ENCODE assay signal across 1 cellular context in the genomic region with DNA sequence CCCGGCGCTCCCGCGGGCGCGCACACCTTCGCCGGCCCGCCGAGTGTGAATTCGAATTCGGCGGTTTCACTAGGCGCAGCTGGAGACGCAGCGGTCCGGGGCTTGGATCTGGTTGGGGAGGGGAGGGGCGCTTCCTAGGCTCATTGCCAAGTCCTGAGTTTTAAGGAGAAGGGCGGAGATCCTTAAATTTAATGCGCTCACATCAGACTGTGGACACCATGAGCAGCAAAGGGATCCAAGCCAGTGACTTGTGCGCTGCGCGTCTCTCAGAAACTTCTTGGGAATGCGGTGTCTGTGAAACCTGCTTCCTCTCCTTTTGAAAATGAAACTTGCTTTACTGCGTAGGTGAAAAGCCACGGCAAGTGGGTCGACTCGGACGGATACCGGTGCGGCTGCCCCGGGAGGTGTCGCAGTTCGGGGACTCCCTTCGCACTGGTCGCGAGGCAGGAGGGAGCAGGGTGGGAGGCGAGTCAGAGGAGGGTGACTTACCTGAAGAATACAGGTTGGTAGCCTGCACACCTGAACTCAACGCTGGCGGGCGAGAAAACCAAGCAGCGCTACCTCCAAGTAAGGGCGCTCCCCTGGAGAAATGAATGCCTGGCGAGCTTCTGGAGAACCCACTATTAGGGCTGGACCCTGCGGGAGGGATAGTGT.
A peak's percentile ranks its signal among the peaks of the same experiment; 100 is the strongest.
TF ChIP-seq lines count a peak whose summit lies in the region.

No MANE protein-coding gene starts in this region.

TF ChIP-seq in GM12878, 131 proteins besides CTCF, POLR2A, EP300 and RAD21 (continued from another document):
- TF ChIP-seq, protein P1, sequence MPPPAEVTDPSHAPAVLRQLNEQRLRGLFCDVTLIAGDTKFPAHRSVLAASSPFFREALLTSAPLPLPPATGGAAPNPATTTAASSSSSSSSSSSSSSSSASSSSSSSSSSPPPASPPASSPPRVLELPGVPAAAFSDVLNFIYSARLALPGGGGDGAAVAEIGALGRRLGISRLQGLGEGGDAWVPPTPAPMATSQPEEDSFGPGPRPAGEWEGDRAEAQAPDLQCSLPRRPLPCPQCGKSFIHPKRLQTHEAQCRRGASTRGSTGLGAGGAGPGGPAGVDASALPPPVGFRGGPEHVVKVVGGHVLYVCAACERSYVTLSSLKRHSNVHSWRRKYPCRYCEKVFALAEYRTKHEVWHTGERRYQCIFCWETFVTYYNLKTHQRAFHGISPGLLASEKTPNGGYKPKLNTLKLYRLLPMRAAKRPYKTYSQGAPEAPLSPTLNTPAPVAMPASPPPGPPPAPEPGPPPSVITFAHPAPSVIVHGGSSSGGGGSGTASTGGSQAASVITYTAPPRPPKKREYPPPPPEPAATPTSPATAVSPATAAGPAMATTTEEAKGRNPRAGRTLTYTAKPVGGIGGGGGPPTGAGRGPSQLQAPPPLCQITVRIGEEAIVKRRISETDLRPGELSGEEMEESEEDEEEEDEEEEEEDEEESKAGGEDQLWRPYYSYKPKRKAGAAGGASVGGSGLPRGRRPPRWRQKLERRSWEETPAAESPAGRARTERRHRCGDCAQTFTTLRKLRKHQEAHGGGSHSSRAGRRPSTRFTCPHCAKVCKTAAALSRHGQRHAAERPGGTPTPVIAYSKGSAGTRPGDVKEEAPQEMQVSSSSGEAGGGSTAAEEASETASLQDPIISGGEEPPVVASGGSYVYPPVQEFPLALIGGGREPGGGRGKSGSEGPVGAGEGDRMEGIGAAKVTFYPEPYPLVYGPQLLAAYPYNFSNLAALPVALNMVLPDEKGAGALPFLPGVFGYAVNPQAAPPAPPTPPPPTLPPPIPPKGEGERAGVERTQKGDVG (CRISPR knock-in tag; IDR thresholded peaks at IDR 0.05): no peak
- TF ChIP-seq, protein P2, sequence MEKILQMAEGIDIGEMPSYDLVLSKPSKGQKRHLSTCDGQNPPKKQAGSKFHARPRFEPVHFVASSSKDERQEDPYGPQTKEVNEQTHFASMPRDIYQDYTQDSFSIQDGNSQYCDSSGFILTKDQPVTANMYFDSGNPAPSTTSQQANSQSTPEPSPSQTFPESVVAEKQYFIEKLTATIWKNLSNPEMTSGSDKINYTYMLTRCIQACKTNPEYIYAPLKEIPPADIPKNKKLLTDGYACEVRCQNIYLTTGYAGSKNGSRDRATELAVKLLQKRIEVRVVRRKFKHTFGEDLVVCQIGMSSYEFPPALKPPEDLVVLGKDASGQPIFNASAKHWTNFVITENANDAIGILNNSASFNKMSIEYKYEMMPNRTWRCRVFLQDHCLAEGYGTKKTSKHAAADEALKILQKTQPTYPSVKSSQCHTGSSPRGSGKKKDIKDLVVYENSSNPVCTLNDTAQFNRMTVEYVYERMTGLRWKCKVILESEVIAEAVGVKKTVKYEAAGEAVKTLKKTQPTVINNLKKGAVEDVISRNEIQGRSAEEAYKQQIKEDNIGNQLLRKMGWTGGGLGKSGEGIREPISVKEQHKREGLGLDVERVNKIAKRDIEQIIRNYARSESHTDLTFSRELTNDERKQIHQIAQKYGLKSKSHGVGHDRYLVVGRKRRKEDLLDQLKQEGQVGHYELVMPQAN (conservative IDR thresholded peaks at IDR 0.05): no peak
- TF ChIP-seq TARDBP (IDR thresholded peaks at IDR 0.05; ENCODE audit: borderline replicate concordance) (no peak), BCL11A (IDR thresholded peaks at IDR 0.05; ENCODE audit: low read depth, low read length) (no peak), MYC (IDR thresholded peaks at IDR 0.05; ENCODE audit: insufficient read depth, insufficient read length, insufficient replicate concordance, low read length, severe bottlenecking) (no peak), BHLHE40 (IDR thresholded peaks at IDR 0.05; ENCODE audit: borderline replicate concordance in 1 of 2, low read depth in 2 of 2, low read length in 1 of 2) (no peak), SMAD1 (IDR thresholded peaks at IDR 0.05; ENCODE audit: low read depth, partially characterized antibody) (no peak), SIN3A (IDR thresholded peaks at IDR 0.05; ENCODE audit: low read depth, low read length) (no peak), ZSCAN29 (IDR thresholded peaks at IDR 0.05) (0 out of 2 replicates have a peak, but pooled peaks have one; percentile 13), RUNX3 (IDR thresholded peaks at IDR 0.05; ENCODE audit: low read length) (0 out of 2 replicates have a peak, but pooled peaks have one; percentile 6), SMARCA5 (IDR thresholded peaks at IDR 0.05) (no peak), HDAC2 (IDR thresholded peaks at IDR 0.05) (no peak), TCF7 (IDR thresholded peaks at IDR 0.05; ENCODE audit: borderline replicate concordance) (no peak), CHD1 (IDR thresholded peaks at IDR 0.05; ENCODE audit: low read depth, low read length) (no peak), RELA (IDR thresholded peaks at IDR 0.05; ENCODE audit: borderline replicate concordance, partially characterized antibody) (no peak), SMC3 (IDR thresholded peaks at IDR 0.05; ENCODE audit: borderline replicate concordance, low read length) (no peak), SUZ12 (IDR thresholded peaks at IDR 0.05; ENCODE audit: unreplicated experiment) (peak; percentile 60), NR2C2 (IDR thresholded peaks at IDR 0.05; ENCODE audit: borderline replicate concordance, control insufficient read depth, insufficient read length, low read depth) (no peak), CHD4 (IDR thresholded peaks at IDR 0.05) (no peak), IKZF2 (IDR thresholded peaks at IDR 0.05) (0 out of 4 replicates have a peak, but pooled peaks of 1 of the 2 experiments have one; percentile 28), CBX3 (IDR thresholded peaks at IDR 0.05; ENCODE audit: borderline replicate concordance, low read depth) (no peak), JUND (IDR thresholded peaks at IDR 0.05; ENCODE audit: low read depth, low read length) (no peak), NFXL1 (IDR thresholded peaks at IDR 0.05; ENCODE audit: borderline replicate concordance) (no peak)
- TF ChIP-seq, protein P3, sequence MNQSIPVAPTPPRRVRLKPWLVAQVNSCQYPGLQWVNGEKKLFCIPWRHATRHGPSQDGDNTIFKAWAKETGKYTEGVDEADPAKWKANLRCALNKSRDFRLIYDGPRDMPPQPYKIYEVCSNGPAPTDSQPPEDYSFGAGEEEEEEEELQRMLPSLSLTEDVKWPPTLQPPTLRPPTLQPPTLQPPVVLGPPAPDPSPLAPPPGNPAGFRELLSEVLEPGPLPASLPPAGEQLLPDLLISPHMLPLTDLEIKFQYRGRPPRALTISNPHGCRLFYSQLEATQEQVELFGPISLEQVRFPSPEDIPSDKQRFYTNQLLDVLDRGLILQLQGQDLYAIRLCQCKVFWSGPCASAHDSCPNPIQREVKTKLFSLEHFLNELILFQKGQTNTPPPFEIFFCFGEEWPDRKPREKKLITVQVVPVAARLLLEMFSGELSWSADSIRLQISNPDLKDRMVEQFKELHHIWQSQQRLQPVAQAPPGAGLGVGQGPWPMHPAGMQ (IDR thresholded peaks at IDR 0.05; ENCODE audit: borderline replicate concordance): no peak
- TF ChIP-seq, protein P4, sequence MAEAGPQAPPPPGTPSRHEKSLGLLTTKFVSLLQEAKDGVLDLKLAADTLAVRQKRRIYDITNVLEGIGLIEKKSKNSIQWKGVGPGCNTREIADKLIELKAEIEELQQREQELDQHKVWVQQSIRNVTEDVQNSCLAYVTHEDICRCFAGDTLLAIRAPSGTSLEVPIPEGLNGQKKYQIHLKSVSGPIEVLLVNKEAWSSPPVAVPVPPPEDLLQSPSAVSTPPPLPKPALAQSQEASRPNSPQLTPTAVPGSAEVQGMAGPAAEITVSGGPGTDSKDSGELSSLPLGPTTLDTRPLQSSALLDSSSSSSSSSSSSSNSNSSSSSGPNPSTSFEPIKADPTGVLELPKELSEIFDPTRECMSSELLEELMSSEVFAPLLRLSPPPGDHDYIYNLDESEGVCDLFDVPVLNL (IDR thresholded peaks at IDR 0.05; ENCODE audit: low read depth, low read length): no peak
